8 cellular contexts compared by ENCODE assay signal in the genomic region with DNA sequence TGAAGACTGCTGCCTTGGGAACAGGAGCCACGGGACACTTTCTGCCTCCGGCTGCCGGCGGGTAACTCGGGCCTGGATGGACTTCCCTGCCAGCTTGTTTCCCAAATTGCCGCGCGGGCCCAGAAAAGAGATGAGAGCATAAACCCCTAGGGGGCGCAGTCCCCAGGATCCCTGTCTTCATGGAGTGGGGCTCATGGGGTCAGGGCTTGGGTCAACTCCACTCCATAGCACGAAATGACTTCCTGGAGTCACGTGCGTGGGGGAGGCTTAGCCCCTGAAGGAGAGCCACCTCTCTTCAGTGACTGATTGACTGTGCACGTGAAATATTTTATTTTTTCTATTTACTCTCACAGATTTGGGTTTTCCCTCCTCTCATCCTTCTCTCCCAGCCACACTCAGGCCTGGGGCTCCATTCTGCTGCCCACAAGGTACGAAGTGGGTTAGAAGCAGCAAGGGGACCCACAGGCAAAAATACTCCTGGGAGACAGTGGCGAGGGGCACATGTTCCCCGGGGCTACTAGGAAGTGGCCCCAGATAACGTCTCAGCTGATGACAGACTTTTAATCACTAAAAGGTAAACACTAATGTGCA. TPM values are rescaled to one million over a fixed set of nuclear protein-coding genes. Genes with fewer than 3 reads are reported as not detected.
A peak's percentile ranks its signal among the peaks of the same experiment; 100 is the strongest.
DNase-seq lines count a peak whose midpoint lies in the region; ATAC-seq and TF ChIP-seq lines count a peak whose summit lies in the region.

No MANE protein-coding gene starts in this region.

- CTCF ChIA-PET in activated CD4-positive, alpha-beta T cell treated with anti-CD3 and anti-CD28 coated beads for 36 hours (lab: Charles Lee) = interaction anchor here (0.6 to 5.2 kb wide), 34 partner anchors 9 to 454 kb away, joined by 3 to 39 read pairs (median 3); a partner anchor contains a TSS
- CTCF ChIA-PET in MCF 10A (lab: Yijun Ruan, JAX) = interaction anchor here (0.6 to 6.6 kb wide), 31 partner anchors 9 to 791 kb away, joined by 3 to 69 read pairs (median 3); a partner anchor contains a TSS

- TF ChIP-seq CTCF in MCF 10A (IDR thresholded peaks at IDR 0.05; ENCODE audit: unreplicated experiment) = peak; percentile 59
- peak; percentile 66 for TF ChIP-seq CTCF in neural crest cell (conservative IDR thresholded peaks at IDR 0.05)

- no peak for ATAC-seq in activated CD4-positive, alpha-beta T cell treated with anti-CD3 and anti-CD28 coated beads for 36 hours
- no peak for ATAC-seq in HG03378 (IDR thresholded peaks at IDR 0.05; ENCODE audit: unreplicated experiment)

- H3K9me3 Mint-ChIP-seq in activated CD4-positive, alpha-beta T cell treated with anti-CD3 and anti-CD28 coated beads for 36 hours (ENCODE audit: low read depth) = no peaks in the 10 kb centered on the region
- H3K9me3 Mint-ChIP-seq in MCF 10A (ENCODE audit: unreplicated experiment) = no peaks in the 10 kb centered on the region
- H3K9me3 Mint-ChIP-seq in neural crest cell = no peaks in the 10 kb centered on the region
- no peaks in the 10 kb centered on the region for H3K9me3 Mint-ChIP-seq in activated T-helper 2 cell treated with anti-CD3 and anti-CD28 coated beads, Interferon-gamma antibody, Interleukin-2, Interleukin-4, amounts not matched to agents 10 μg/mL and 5 μg/mL and 100 μg/mL, durations not matched to agents 14 hours and 24 hours and 36 hours

- no peak overlapping the region for H3K27ac Mint-ChIP-seq in activated CD4-positive, alpha-beta T cell treated with anti-CD3 and anti-CD28 coated beads for 36 hours
- no peak overlapping the region for H3K27ac Mint-ChIP-seq in MCF 10A (ENCODE audit: low read depth, unreplicated experiment)
- no peak overlapping the region for H3K27ac Mint-ChIP-seq in neural crest cell (ENCODE audit: unreplicated experiment)
- no peak overlapping the region for H3K27ac Mint-ChIP-seq in activated T-helper 2 cell treated with anti-CD3 and anti-CD28 coated beads, Interferon-gamma antibody, Interleukin-2, Interleukin-4, amounts not matched to agents 10 μg/mL and 5 μg/mL and 100 μg/mL, durations not matched to agents 14 hours and 24 hours and 36 hours

- peaks cover 31% of the 10 kb centered on the region for H3K4me1 Mint-ChIP-seq in activated CD4-positive, alpha-beta T cell treated with anti-CD3 and anti-CD28 coated beads for 36 hours
- H3K4me1 Mint-ChIP-seq in MCF 10A (ENCODE audit: insufficient read depth, unreplicated experiment) (peaks cover 15% of the 10 kb centered on the region), neural crest cell (peaks cover 14% of the 10 kb centered on the region)
- H3K4me1 Mint-ChIP-seq in activated T-helper 2 cell treated with anti-CD3 and anti-CD28 coated beads, Interferon-gamma antibody, Interleukin-2, Interleukin-4, amounts not matched to agents 10 μg/mL and 5 μg/mL and 100 μg/mL, durations not matched to agents 14 hours and 24 hours and 36 hours (ENCODE audit: low read depth) = peaks cover 25% of the 10 kb centered on the region

- POLR2A ChIA-PET in activated CD4-positive, alpha-beta T cell treated with anti-CD3 and anti-CD28 coated beads for 36 hours (lab: Charles Lee) = no interaction called here
- POLR2A ChIA-PET in MCF 10A (lab: Yijun Ruan, JAX) = interaction anchor here (1.1 kb wide), 1 partner anchor 58 kb away, joined by 3 read pairs; no protein-coding TSS in a partner anchor

- no peak overlapping the region for H3K4me3 Mint-ChIP-seq in activated CD4-positive, alpha-beta T cell treated with anti-CD3 and anti-CD28 coated beads for 36 hours
- H3K4me3 Mint-ChIP-seq in MCF 10A (ENCODE audit: unreplicated experiment) = no peak overlapping the region
- H3K4me3 Mint-ChIP-seq in neural crest cell = no peak overlapping the region
- no peak overlapping the region for H3K4me3 Mint-ChIP-seq in activated T-helper 2 cell treated with anti-CD3 and anti-CD28 coated beads, Interferon-gamma antibody, Interleukin-2, Interleukin-4, amounts not matched to agents 10 μg/mL and 5 μg/mL and 100 μg/mL, durations not matched to agents 14 hours and 24 hours and 36 hours (ENCODE audit: low read depth)

- H3K36me3 Mint-ChIP-seq in activated CD4-positive, alpha-beta T cell treated with anti-CD3 and anti-CD28 coated beads for 36 hours (ENCODE audit: low read depth) = no peaks in the 10 kb centered on the region
- H3K36me3 Mint-ChIP-seq in MCF 10A (ENCODE audit: insufficient read depth, unreplicated experiment) (no peaks in the 10 kb centered on the region), neural crest cell (ENCODE audit: low read depth) (no peaks in the 10 kb centered on the region)
- no peaks in the 10 kb centered on the region for H3K36me3 Mint-ChIP-seq in activated T-helper 2 cell treated with anti-CD3 and anti-CD28 coated beads, Interferon-gamma antibody, Interleukin-2, Interleukin-4, amounts not matched to agents 10 μg/mL and 5 μg/mL and 100 μg/mL, durations not matched to agents 14 hours and 24 hours and 36 hours (ENCODE audit: low read depth)

- intact Hi-C loops in activated CD4-positive, alpha-beta T cell treated with anti-CD3 and anti-CD28 coated beads for 36 hours (cut with DNase I, micrococcal nuclease) = loop anchor here in 1 of 2 experiments (5.0 to 10.0 kb wide), 2 partner anchors 57 to 349 kb away; a partner anchor contains a TSS
- intact Hi-C loops in MCF 10A (cut with micrococcal nuclease) = loop anchor here (5.0 to 10.0 kb wide), 2 partner anchors 57 to 359 kb away; a partner anchor contains a TSS
- intact Hi-C loops in activated T-helper 2 cell treated with anti-CD3 and anti-CD28 coated beads, Interferon-gamma antibody, Interleukin-2, Interleukin-4, amounts not matched to agents 10 μg/mL and 5 μg/mL and 100 μg/mL, durations not matched to agents 14 hours and 24 hours and 36 hours (cut with micrococcal nuclease) = loop anchor here (1.0 to 10.0 kb wide), 3 partner anchors 57 to 359 kb away; a partner anchor contains a TSS

- peak; percentile 66 for DNase-seq in activated CD4-positive, alpha-beta T cell treated with anti-CD3 and anti-CD28 coated beads for 36 hours
- DNase-seq in activated CD4-positive, alpha-beta T cell treated with anti-CD3 and anti-CD28 coated beads, Interleukin-2, amount 50 U/mL, for 1 hour = no peak
- DNase-seq in LHCN-M2 (ENCODE audit: low read depth) (peak; percentile 44), MCF 10A (ENCODE audit: unreplicated experiment) (peak; percentile 64), neural crest cell (ENCODE audit: low read depth, low spot score) (peak; percentile 63), NCI-H2171 (lab: John Stamatoyannopoulos, UW) (no peak)
- no peak for DNase-seq in activated T-helper 2 cell treated with anti-CD3 and anti-CD28 coated beads, Interferon-gamma antibody, Interleukin-2, Interleukin-4, amounts not matched to agents 10 μg/mL and 5 μg/mL and 100 μg/mL, durations not matched to agents 14 hours and 24 hours and 36 hours (ENCODE audit: low spot score)

- BruUV-seq in MCF 10A (replicated peaks; lab: Mats Ljungman, UMichigan) = no TSS peak

- no peaks in the 10 kb centered on the region for H3K27me3 Mint-ChIP-seq in activated CD4-positive, alpha-beta T cell treated with anti-CD3 and anti-CD28 coated beads for 36 hours
- no peaks in the 10 kb centered on the region for H3K27me3 Mint-ChIP-seq in MCF 10A (ENCODE audit: insufficient read depth, unreplicated experiment)
- H3K27me3 Mint-ChIP-seq in neural crest cell (ENCODE audit: low read depth) = no peaks in the 10 kb centered on the region
- no peaks in the 10 kb centered on the region for H3K27me3 Mint-ChIP-seq in activated T-helper 2 cell treated with anti-CD3 and anti-CD28 coated beads, Interferon-gamma antibody, Interleukin-2, Interleukin-4, amounts not matched to agents 10 μg/mL and 5 μg/mL and 100 μg/mL, durations not matched to agents 14 hours and 24 hours and 36 hours (ENCODE audit: low read depth)

RNA-seq across cellular contexts. Expression of a gene that starts 10.0 kb away (rescaled TPM):
- total RNA-seq in activated CD4-positive, alpha-beta T cell treated with anti-CD3 and anti-CD28 coated beads for 36 hours = under 1 TPM in 1 of 2 experiments, not detected in 1; 0.09 TPM
- total RNA-seq in LHCN-M2 (2014; rRNA removed) (82.3 and 181 TPM in 2 replicates), MCF 10A (2022) (1.3 and 2.1 TPM in 2 replicates), neural crest cell (2.9 and 3.9 TPM in 2 replicates)
- polyA plus RNA-seq in LHCN-M2 (2012) = 25.9 TPM
- total RNA-seq in activated T-helper 2 cell treated with anti-CD3 and anti-CD28 coated beads, Interferon-gamma antibody, Interleukin-2, Interleukin-4, amounts not matched to agents 10 μg/mL and 5 μg/mL and 100 μg/mL, durations not matched to agents 14 hours and 24 hours and 36 hours = 0.34 and 0.39 TPM in 2 replicates

RNA-seq across cellular contexts. Expression of a gene that starts 22.3 kb away (rescaled TPM):
- total RNA-seq in activated CD4-positive, alpha-beta T cell treated with anti-CD3 and anti-CD28 coated beads for 36 hours = 1 to 10 TPM; 5.6 to 6.0 TPM
- total RNA-seq in LHCN-M2 (2014; rRNA removed) (0.80 and 1.9 TPM in 2 replicates), MCF 10A (2022) (8.8 and 12.3 TPM in 2 replicates), neural crest cell (13.9 and 14.1 TPM in 2 replicates)
- polyA plus RNA-seq in LHCN-M2 (2012) = 0.55 TPM
- 10.8 and 12.0 TPM in 2 replicates for total RNA-seq in activated T-helper 2 cell treated with anti-CD3 and anti-CD28 coated beads, Interferon-gamma antibody, Interleukin-2, Interleukin-4, amounts not matched to agents 10 μg/mL and 5 μg/mL and 100 μg/mL, durations not matched to agents 14 hours and 24 hours and 36 hours

RNA-seq across cellular contexts. Expression of a gene that starts 57.4 kb away (rescaled TPM):
- 10 to 100 TPM; 55.6 to 69.8 TPM for total RNA-seq in activated CD4-positive, alpha-beta T cell treated with anti-CD3 and anti-CD28 coated beads for 36 hours
- total RNA-seq in LHCN-M2 (2014; rRNA removed) = 78.9 and 88.7 TPM in 2 replicates
- 106 TPM for polyA plus RNA-seq in LHCN-M2 (2012)
- total RNA-seq in MCF 10A (2022) = 53.8 and 57.9 TPM in 2 replicates
- total RNA-seq in neural crest cell = 50.5 TPM in 2 replicates
- total RNA-seq in activated T-helper 2 cell treated with anti-CD3 and anti-CD28 coated beads, Interferon-gamma antibody, Interleukin-2, Interleukin-4, amounts not matched to agents 10 μg/mL and 5 μg/mL and 100 μg/mL, durations not matched to agents 14 hours and 24 hours and 36 hours = 46.4 and 50.4 TPM in 2 replicates

Comparison
In these comparisons a context has a peak if more than half of its experiments do, and no peak if none do; other contexts are left out.
1. DNase-seq: peak in activated CD4-positive, alpha-beta T cell treated with anti-CD3 and anti-CD28 coated beads for 36 hours (single experiment), LHCN-M2 (single experiment), MCF 10A (single experiment) and neural crest cell (single experiment); none in activated CD4-positive, alpha-beta T cell treated with anti-CD3 and anti-CD28 coated beads, Interleukin-2, amount 50 U/mL, for 1 hour (single experiment), NCI-H2171 (single experiment) and activated T-helper 2 cell treated with anti-CD3 and anti-CD28 coated beads, Interferon-gamma antibody, Interleukin-2, Interleukin-4, amounts not matched to agents 10 μg/mL and 5 μg/mL and 100 μg/mL, durations not matched to agents 14 hours and 24 hours and 36 hours (single experiment).
2. RNA of a gene that starts 10.0 kb away (total RNA-seq): 82.3 to 181 TPM in LHCN-M2; 2.9 to 3.9 TPM in neural crest cell, 1.3 to 2.1 TPM in MCF 10A, 0.34 to 0.39 TPM in activated T-helper 2 cell treated with anti-CD3 and anti-CD28 coated beads, Interferon-gamma antibody, Interleukin-2, Interleukin-4, amounts not matched to agents 10 μg/mL and 5 μg/mL and 100 μg/mL, durations not matched to agents 14 hours and 24 hours and 36 hours and 0.09 TPM in activated CD4-positive, alpha-beta T cell treated with anti-CD3 and anti-CD28 coated beads for 36 hours; every median in the first group is over 10 times any median in the second.